Comparison of ENCODE assay signal across 1 cellular context in genomic region chr6:30615219-30615957, GRCh38.
TF ChIP-seq lines count a peak whose summit lies in the region.

No MANE protein-coding gene starts in this region.

TF ChIP-seq in WTC11, 78 proteins besides CTCF, POLR2A, EP300 and RAD21 (continued from another document):
- TF ChIP-seq ZNF532 (CRISPR knock-in tag; IDR thresholded peaks at IDR 0.05; ENCODE audit: borderline replicate concordance) (peak; percentile 71), ZNF671 (CRISPR knock-in tag; IDR thresholded peaks at IDR 0.05) (peak; percentile 86; the same call in 1 of the 2 replicates), ZNF425 (CRISPR knock-in tag; conservative IDR thresholded peaks at IDR 0.05) (peak; percentile 95), ETV6 (CRISPR knock-in tag; IDR thresholded peaks at IDR 0.05) (no peak), RORB (CRISPR knock-in tag; IDR thresholded peaks at IDR 0.05) (peak; percentile 95), TCF7 (CRISPR knock-in tag; IDR thresholded peaks at IDR 0.05; ENCODE audit: low read depth) (no peak), GTF2I (CRISPR knock-in tag; conservative IDR thresholded peaks at IDR 0.05) (no peak), KAT7 (CRISPR knock-in tag; IDR thresholded peaks at IDR 0.05; ENCODE audit: borderline replicate concordance) (0 out of 2 replicates have a peak, but pooled peaks have one; percentile 12), CREB1 (CRISPR knock-in tag; IDR thresholded peaks at IDR 0.05) (no peak), NFATC4 (CRISPR knock-in tag; IDR thresholded peaks at IDR 0.05) (peak; percentile 88), ZNF317 (CRISPR knock-in tag; IDR thresholded peaks at IDR 0.05; ENCODE audit: borderline replicate concordance, low read depth) (no peak), MYBL2 (CRISPR knock-in tag; IDR thresholded peaks at IDR 0.05) (0 out of 2 replicates have a peak, but pooled peaks have one; percentile 19), NFYB (CRISPR knock-in tag; conservative IDR thresholded peaks at IDR 0.05; ENCODE audit: low read depth) (no peak), EMX1 (CRISPR knock-in tag; IDR thresholded peaks at IDR 0.05) (peak; percentile 95), ZMAT4 (CRISPR knock-in tag; IDR thresholded peaks at IDR 0.05) (peak; percentile 24; the same call in 1 of the 2 replicates), ZNF416 (CRISPR knock-in tag; IDR thresholded peaks at IDR 0.05) (peak; percentile 94; the same call in 1 of the 2 replicates), CDX4 (CRISPR knock-in tag; IDR thresholded peaks at IDR 0.05; ENCODE audit: borderline replicate concordance) (peak; percentile 92), TEAD4 (CRISPR knock-in tag; IDR thresholded peaks at IDR 0.05) (no peak), ERG (CRISPR knock-in tag; IDR thresholded peaks at IDR 0.05) (peak; percentile 93)
